ENCODE assay signal across 1 cellular context in the genomic region with DNA sequence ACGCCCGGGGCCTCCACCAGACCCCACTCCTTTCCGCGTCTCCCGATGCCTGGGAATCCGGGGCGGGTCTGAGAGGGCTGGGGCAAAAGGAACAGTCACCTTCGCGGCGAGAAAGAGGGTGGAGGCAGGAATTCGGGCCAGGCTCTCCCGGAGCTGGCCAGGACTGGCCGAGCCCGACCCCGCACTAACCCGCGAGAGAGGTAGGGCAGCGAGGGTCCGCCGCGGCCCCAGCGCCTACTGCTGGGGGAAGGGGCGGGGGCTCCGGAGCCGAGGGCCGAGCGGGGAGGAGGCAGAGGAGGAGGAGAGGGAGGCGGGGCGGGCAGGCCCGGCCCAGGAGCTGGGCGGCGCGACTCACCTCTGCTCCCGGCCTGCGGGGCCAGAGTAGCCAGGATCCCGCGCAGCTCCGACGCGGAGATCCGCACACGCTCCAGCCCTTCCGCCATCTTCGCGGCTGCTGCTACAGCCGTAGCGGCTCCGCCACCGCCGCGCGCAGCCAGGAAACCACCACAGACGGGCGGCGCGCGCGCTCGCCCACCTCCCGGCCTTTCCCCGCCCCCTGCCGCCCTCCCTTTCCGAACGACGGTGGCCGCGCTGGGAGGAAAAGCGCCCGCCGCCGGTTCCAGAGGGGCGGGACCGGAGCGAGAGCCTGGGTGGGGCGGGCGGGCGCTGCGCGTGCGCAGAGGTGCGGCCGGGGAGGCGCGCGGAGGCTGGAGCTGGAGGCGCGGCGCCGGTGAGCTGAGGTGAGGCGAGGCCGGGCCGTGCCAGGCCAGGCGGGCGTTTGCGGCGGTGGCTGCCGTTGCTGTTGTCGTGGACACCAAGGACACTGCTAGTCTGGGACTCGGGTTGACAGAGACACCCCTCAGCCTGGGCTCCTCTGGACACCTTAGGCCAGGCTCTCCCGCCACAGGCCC.
TF ChIP-seq lines count a peak whose summit lies in the region.

A gene (minus strand): TSS at position 508 of the 911 bp plus-strand sequence. CDS start 65 bp downstream, at position 443.
A gene with protein sequence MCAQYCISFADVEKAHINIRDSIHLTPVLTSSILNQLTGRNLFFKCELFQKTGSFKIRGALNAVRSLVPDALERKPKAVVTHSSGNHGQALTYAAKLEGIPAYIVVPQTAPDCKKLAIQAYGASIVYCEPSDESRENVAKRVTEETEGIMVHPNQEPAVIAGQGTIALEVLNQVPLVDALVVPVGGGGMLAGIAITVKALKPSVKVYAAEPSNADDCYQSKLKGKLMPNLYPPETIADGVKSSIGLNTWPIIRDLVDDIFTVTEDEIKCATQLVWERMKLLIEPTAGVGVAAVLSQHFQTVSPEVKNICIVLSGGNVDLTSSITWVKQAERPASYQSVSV (plus strand): TSS at position 673 of the 911 bp plus-strand sequence. CDS start 11,611 bp downstream, outside the sequence.

TF ChIP-seq in K562, 482 proteins besides CTCF, POLR2A, EP300 and RAD21 (continued from another document):
- TF ChIP-seq ZBTB7A (IDR thresholded peaks at IDR 0.05; ENCODE audit: borderline replicate concordance, control insufficient read depth, low read depth, low read length) (peak; percentile 77; the same call in 1 of the 2 replicates), RBM25 (IDR thresholded peaks at IDR 0.05; ENCODE audit: low read depth, low read length, severe bottlenecking) (peak; percentile 89), TAF7 (tag; IDR thresholded peaks at IDR 0.05) (0 out of 2 replicates have a peak, but pooled peaks have one; percentile 20), GABPA (tag; conservative IDR thresholded peaks at IDR 0.05; ENCODE audit: low read depth) (0 out of 2 replicates have a peak, but pooled peaks have one; percentile 12), SIN3A (IDR thresholded peaks at IDR 0.05; ENCODE audit: borderline replicate concordance in 2 of 2, control insufficient read depth in 1 of 2, low read depth in 2 of 2, low read length in 2 of 2) (peak in 1 of 2 experiments; percentile 40; a peak in 1 of 4 replicates), TBP (optimal IDR thresholded peaks at IDR 0.05; ENCODE audit: low read depth, low read length) (peak; percentile 22), YBX1 (IDR thresholded peaks at IDR 0.05) (no peak), NONO (IDR thresholded peaks at IDR 0.05; ENCODE audit: low read depth in 2 of 2, low read length in 1 of 2) (0 out of 4 replicates have a peak, but pooled peaks of 1 of the 2 experiments have one; percentile 14), SP1 (CRISPR knock-in tag; IDR thresholded peaks at IDR 0.05) (peak; percentile 65), KDM5B (IDR thresholded peaks at IDR 0.05; ENCODE audit: insufficient replicate concordance, low read depth, low read length) (peak; percentile 88), SUPT5H (IDR thresholded peaks at IDR 0.05) (peak; percentile 80)
- TF ChIP-seq, protein P1, sequence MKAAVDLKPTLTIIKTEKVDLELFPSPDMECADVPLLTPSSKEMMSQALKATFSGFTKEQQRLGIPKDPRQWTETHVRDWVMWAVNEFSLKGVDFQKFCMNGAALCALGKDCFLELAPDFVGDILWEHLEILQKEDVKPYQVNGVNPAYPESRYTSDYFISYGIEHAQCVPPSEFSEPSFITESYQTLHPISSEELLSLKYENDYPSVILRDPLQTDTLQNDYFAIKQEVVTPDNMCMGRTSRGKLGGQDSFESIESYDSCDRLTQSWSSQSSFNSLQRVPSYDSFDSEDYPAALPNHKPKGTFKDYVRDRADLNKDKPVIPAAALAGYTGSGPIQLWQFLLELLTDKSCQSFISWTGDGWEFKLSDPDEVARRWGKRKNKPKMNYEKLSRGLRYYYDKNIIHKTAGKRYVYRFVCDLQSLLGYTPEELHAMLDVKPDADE (conservative IDR thresholded peaks at IDR 0.05; ENCODE audit: control insufficient read depth, low read depth, low read length): 0 out of 2 replicates have a peak, but pooled peaks have one; percentile 16
- TF ChIP-seq, protein P2, sequence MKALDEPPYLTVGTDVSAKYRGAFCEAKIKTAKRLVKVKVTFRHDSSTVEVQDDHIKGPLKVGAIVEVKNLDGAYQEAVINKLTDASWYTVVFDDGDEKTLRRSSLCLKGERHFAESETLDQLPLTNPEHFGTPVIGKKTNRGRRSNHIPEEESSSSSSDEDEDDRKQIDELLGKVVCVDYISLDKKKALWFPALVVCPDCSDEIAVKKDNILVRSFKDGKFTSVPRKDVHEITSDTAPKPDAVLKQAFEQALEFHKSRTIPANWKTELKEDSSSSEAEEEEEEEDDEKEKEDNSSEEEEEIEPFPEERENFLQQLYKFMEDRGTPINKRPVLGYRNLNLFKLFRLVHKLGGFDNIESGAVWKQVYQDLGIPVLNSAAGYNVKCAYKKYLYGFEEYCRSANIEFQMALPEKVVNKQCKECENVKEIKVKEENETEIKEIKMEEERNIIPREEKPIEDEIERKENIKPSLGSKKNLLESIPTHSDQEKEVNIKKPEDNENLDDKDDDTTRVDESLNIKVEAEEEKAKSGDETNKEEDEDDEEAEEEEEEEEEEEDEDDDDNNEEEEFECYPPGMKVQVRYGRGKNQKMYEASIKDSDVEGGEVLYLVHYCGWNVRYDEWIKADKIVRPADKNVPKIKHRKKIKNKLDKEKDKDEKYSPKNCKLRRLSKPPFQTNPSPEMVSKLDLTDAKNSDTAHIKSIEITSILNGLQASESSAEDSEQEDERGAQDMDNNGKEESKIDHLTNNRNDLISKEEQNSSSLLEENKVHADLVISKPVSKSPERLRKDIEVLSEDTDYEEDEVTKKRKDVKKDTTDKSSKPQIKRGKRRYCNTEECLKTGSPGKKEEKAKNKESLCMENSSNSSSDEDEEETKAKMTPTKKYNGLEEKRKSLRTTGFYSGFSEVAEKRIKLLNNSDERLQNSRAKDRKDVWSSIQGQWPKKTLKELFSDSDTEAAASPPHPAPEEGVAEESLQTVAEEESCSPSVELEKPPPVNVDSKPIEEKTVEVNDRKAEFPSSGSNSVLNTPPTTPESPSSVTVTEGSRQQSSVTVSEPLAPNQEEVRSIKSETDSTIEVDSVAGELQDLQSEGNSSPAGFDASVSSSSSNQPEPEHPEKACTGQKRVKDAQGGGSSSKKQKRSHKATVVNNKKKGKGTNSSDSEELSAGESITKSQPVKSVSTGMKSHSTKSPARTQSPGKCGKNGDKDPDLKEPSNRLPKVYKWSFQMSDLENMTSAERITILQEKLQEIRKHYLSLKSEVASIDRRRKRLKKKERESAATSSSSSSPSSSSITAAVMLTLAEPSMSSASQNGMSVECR (CRISPR knock-in tag; IDR thresholded peaks at IDR 0.05): peak; percentile 28; the same call in 1 of the 2 replicates
TF ChIP-seq in K562: peak in this region for 45.
